Comparison of ENCODE assay signal across 16 cellular contexts in genomic region chr3:196585044-196585757, GRCh38. TPM values are rescaled to one million over a fixed set of nuclear protein-coding genes. Genes with fewer than 3 reads are reported as not detected.
A peak's percentile ranks its signal among the peaks of the same experiment; 100 is the strongest.
DNase-seq lines count a peak whose midpoint lies in the region; ATAC-seq and TF ChIP-seq lines count a peak whose summit lies in the region.
"Had no signal": no experiment of that assay in that cellular context is flagged by ENCODE, and none has a peak within 500 bp of the region (broad histone marks: within the 10 kb centered on the region; RNA-seq: fewer than 3 reads in every experiment).

No MANE protein-coding gene starts in this region.

- H3K9me3 Mint-ChIP-seq in neural progenitor cell: no peaks in the 10 kb centered on the region
- H3K9me3 Mint-ChIP-seq: CD8-positive, alpha-beta T cell had no signal

- no peak for ATAC-seq in HG03039 (IDR thresholded peaks at IDR 0.05; ENCODE audit: unreplicated experiment)
- no peak for ATAC-seq in GM21447 (IDR thresholded peaks at IDR 0.05; ENCODE audit: unreplicated experiment)
- ATAC-seq: CD8-positive, alpha-beta T cell had no signal

- peak; percentile 12 for DNase-seq in EH (ENCODE audit: low read depth)
- DNase-seq in Karpas-422: peak; percentile 78
- peak; percentile 28 for DNase-seq in adipocyte (ENCODE audit: low read depth)
- DNase-seq in neural progenitor cell (ENCODE audit: low spot score): no peak
- no peak for DNase-seq in HK-2 (ENCODE audit: unreplicated experiment)
- DNase-seq: CD8-positive, alpha-beta T cell; GOT3; KG1; MG63; NCI-H1092 treated with DMSO at 0.1 percent for 48 hours; NCI-H1930; NCI-H748 treated with DMSO at 0.1 percent for 48 hours; Peyer's patch; SHP77 treated with DMSO at 0.1 percent for 48 hours had no signal

- H3K27me3 ChIP-seq in Karpas-422 (ENCODE audit: low read length) (no peaks in the 10 kb centered on the region), adipocyte (replicated peaks; ENCODE audit: control insufficient read depth, insufficient read depth, low read length) (no peaks in the 10 kb centered on the region), neural progenitor cell (no peaks in the 10 kb centered on the region)
- H3K27me3 ChIP-seq: MG63, Peyer's patch had no signal

- no peak overlapping the region for H3K27ac Mint-ChIP-seq in neural progenitor cell
- H3K27ac Mint-ChIP-seq: CD8-positive, alpha-beta T cell had no signal

- H4K20me1 ChIP-seq in Karpas-422 (ENCODE audit: insufficient read depth, low read depth, low read length) (peaks cover 30% of the 10 kb centered on the region; the same call in 1 of the 2 replicates), neural progenitor cell (ENCODE audit: low read depth) (no peaks in the 10 kb centered on the region)

- no peak overlapping the region for H2AFZ ChIP-seq in Karpas-422 (ENCODE audit: low read length)
- no peak overlapping the region for H2AFZ ChIP-seq in neural progenitor cell (replicated peaks)

- TF ChIP-seq CTCF in neural progenitor cell (IDR thresholded peaks at IDR 0.05): no peak

- peaks cover 17% of the 10 kb centered on the region for H3K79me2 ChIP-seq in Karpas-422 (ENCODE audit: low read length)
- no peaks in the 10 kb centered on the region for H3K79me2 ChIP-seq in neural progenitor cell (ENCODE audit: low read depth)

- H3K4me3 ChIP-seq in Karpas-422 (ENCODE audit: low read length) (no peak overlapping the region), adipocyte (ENCODE audit: low read length) (no peak overlapping the region), neural progenitor cell (no peak overlapping the region)
- H3K4me3 ChIP-seq: MG63, Peyer's patch had no signal

- H3K36me3 ChIP-seq in Karpas-422 (ENCODE audit: insufficient read depth, low read length) (peaks cover 43% of the 10 kb centered on the region), adipocyte (ENCODE audit: control insufficient read depth, insufficient read depth, low read length, severe bottlenecking) (peaks cover 9% of the 10 kb centered on the region), neural progenitor cell (peaks cover 11% of the 10 kb centered on the region)

- no peak overlapping the region for H3K4me3 Mint-ChIP-seq in neural progenitor cell
- H3K4me3 Mint-ChIP-seq: CD8-positive, alpha-beta T cell had no signal

- H3K27me3 Mint-ChIP-seq in neural progenitor cell (ENCODE audit: insufficient read depth, low read depth): peaks cover 3% of the 10 kb centered on the region

- H3K4me1 ChIP-seq in Karpas-422 (ENCODE audit: low read length): peaks cover 25% of the 10 kb centered on the region
- H3K4me1 ChIP-seq in adipocyte (ENCODE audit: control insufficient read depth, insufficient read depth, low read length): peaks cover 13% of the 10 kb centered on the region
- H3K4me1 ChIP-seq in neural progenitor cell: no peaks in the 10 kb centered on the region
- H3K4me1 ChIP-seq: Peyer's patch had no signal

- H3K4me1 Mint-ChIP-seq in neural progenitor cell: no peaks in the 10 kb centered on the region

- no peak overlapping the region for H3K9ac ChIP-seq in Karpas-422 (ENCODE audit: low read length)
- H3K9ac ChIP-seq in adipocyte (ENCODE audit: low read length): no peak overlapping the region
- peak overlapping the region; percentile 15 for H3K9ac ChIP-seq in neural progenitor cell

- H3K4me2 ChIP-seq in Karpas-422 (ENCODE audit: low read depth, low read length, poor library complexity, severe bottlenecking) (peak overlapping the region; percentile 52), neural progenitor cell (no peak overlapping the region)

- H3K27ac ChIP-seq in Karpas-422 (ENCODE audit: low read length) (0 out of 2 replicates have a peak overlapping the region, but pooled peaks have one; percentile 8), neural progenitor cell (no peak overlapping the region)
- H3K27ac ChIP-seq: Peyer's patch had no signal

- H3K9me2 ChIP-seq in Karpas-422 (replicated peaks; ENCODE audit: insufficient read depth, low read length): no peaks in the 10 kb centered on the region

- H3K36me3 Mint-ChIP-seq in neural progenitor cell: peaks cover 17% of the 10 kb centered on the region

- no peaks in the 10 kb centered on the region for H3F3A ChIP-seq in neural progenitor cell (ENCODE audit: low read depth)

- H3K9me3 ChIP-seq in Karpas-422 (ENCODE audit: low read length) (no peaks in the 10 kb centered on the region), adipocyte (ENCODE audit: control insufficient read depth, low read length) (no peaks in the 10 kb centered on the region), neural progenitor cell (ENCODE audit: low read depth) (no peaks in the 10 kb centered on the region)
- H3K9me3 ChIP-seq: MG63, Peyer's patch had no signal

RNA-seq across cellular contexts. Expression of gene FBXO45, which starts 16.7 kb away (rescaled TPM):
- total RNA-seq in Karpas-422 (2014; rRNA removed; shearing (Covaris generic); ENCODE audit: low replicate concordance): 14.4 and 15.2 TPM in 2 replicates
- total RNA-seq in neural progenitor cell (ENCODE audit: low replicate concordance): 14.4 and 23.1 TPM in 2 replicates

RNA-seq across cellular contexts. Expression of gene WDR53, which starts 16.8 kb away (rescaled TPM):
- total RNA-seq in Karpas-422 (2014; rRNA removed; shearing (Covaris generic); ENCODE audit: low replicate concordance): 7.0 and 9.2 TPM in 2 replicates
- total RNA-seq in neural progenitor cell (ENCODE audit: low replicate concordance): 9.3 and 9.7 TPM in 2 replicates

RNA-seq across cellular contexts. Expression of gene NRROS, which starts 54.3 kb away (rescaled TPM):
- total RNA-seq in Karpas-422 (2014; rRNA removed; shearing (Covaris generic); ENCODE audit: low replicate concordance): 0.52 and 1.0 TPM in 2 replicates
- total RNA-seq in neural progenitor cell (ENCODE audit: low replicate concordance): 0.58 and 1.7 TPM in 2 replicates

Comparison
In these comparisons a context has a peak if more than half of its experiments do, and no peak if none do; other contexts are left out.
1. DNase-seq: peak in EH (single experiment), Karpas-422 (single experiment) and adipocyte (single experiment); none in neural progenitor cell (single experiment) and HK-2 (single experiment).